In genomic region chr17:82205720-82206508, GRCh38 we compare ENCODE assay signal across 8 cellular contexts. TPM values are rescaled to one million over a fixed set of nuclear protein-coding genes. Genes with fewer than 3 reads are reported as not detected.
DNase-seq lines count a peak whose midpoint lies in the region; ATAC-seq, FAIRE-seq and TF ChIP-seq lines count a peak whose summit lies in the region.

No MANE protein-coding gene starts in this region.

- peak overlapping the region in 7 of 12 donors; percentile 11 to 41 (median 17) for H3K4me3 ChIP-seq in heart left ventricle

- TF ChIP-seq POLR2A in H54 (IDR thresholded peaks at IDR 0.05; ENCODE audit: low read depth, low read length) (0 out of 2 replicates have a peak, but pooled peaks have one; percentile 41), heart left ventricle (IDR thresholded peaks at IDR 0.05) (no peak)

- no peaks in the 10 kb centered on the region for H3K9me3 Mint-ChIP-seq in progenitor cell of endocrine pancreas (ENCODE audit: low read depth)

- H3K9me3 ChIP-seq in heart left ventricle: no peaks in the 10 kb centered on the region

- peaks cover 4% of the 10 kb centered on the region for H3K4me1 Mint-ChIP-seq in progenitor cell of endocrine pancreas (ENCODE audit: low read depth)

- 14 to 16% (median 16%) methylated on average over 21 of the region's 21 CpGs for WGBS in adipose tissue, 3 donors
- 17 to 21% (median 18%) methylated on average over 21 of the region's 21 CpGs for WGBS in heart left ventricle, 4 donors

- peak overlapping the region; percentile 71 for H3K27ac Mint-ChIP-seq in progenitor cell of endocrine pancreas

- H3K4me3 Mint-ChIP-seq in progenitor cell of endocrine pancreas (ENCODE audit: low read depth): no peak overlapping the region

- FAIRE-seq in H54 (lab: Jason Lieb, UNC): no peak

- H3K27me3 ChIP-seq in heart left ventricle: no peaks in the 10 kb centered on the region

- peaks cover 0 to 4% (median 0%) of the 10 kb centered on the region in 9 donors for H3K36me3 ChIP-seq in heart left ventricle

- H3K36me3 Mint-ChIP-seq in progenitor cell of endocrine pancreas (ENCODE audit: insufficient read depth): no peaks in the 10 kb centered on the region

- intact Hi-C loops in heart left ventricle (cut with DNase I): loop anchor here (1.0 to 10.0 kb wide), 7 partner anchors 23 to 219 kb away; partner anchors contain the start of gene SLC16A3 (in 1 of the 10)

- H3K27ac ChIP-seq in adipose tissue (ENCODE audit: low read depth, low read length): peak overlapping the region; percentile 15
- H3K27ac ChIP-seq in heart left ventricle: peak overlapping the region in 11 of 12 donors; percentile 15 to 86 (median 48)

- H3K4me1 ChIP-seq in heart left ventricle: peaks cover 0 to 19% (median 8%) of the 10 kb centered on the region in 12 donors

- H3K27me3 Mint-ChIP-seq in progenitor cell of endocrine pancreas: no peaks in the 10 kb centered on the region

- peak; percentile 57 to 87 (median 86) for ATAC-seq in heart left ventricle
- no peak for ATAC-seq in GM18517 (IDR thresholded peaks at IDR 0.05; ENCODE audit: unreplicated experiment)

- DNase-seq in COLO668 (lab: John Stamatoyannopoulos, UW; ENCODE audit: unreplicated experiment) (peak; percentile 81), H54 (ENCODE audit: insufficient read length, low spot score) (peak; percentile 81), NCI-H1436 treated with DMSO at 0.1 percent for 48 hours (lab: John Stamatoyannopoulos, UW) (peak; percentile 55), SW480 (ENCODE audit: low spot score) (peak; percentile 92), heart left ventricle (peak; percentile 81 to 91 (median 84)), progenitor cell of endocrine pancreas (ENCODE audit: low spot score, unreplicated experiment) (peak; percentile 60)

- TF ChIP-seq CTCF in heart left ventricle (IDR thresholded peaks at IDR 0.05): peak; percentile 79 to 95 (median 92)
- peak; percentile 87 for TF ChIP-seq CTCF in progenitor cell of endocrine pancreas (IDR thresholded peaks at IDR 0.05; ENCODE audit: unreplicated experiment)

RNA-seq across cellular contexts. Expression of gene CCDC57, which starts 6.7 kb away (rescaled TPM):
- polyA plus RNA-seq in adipose tissue: 10 to 100 TPM; 22.7 to 23.7 (median 22.9) TPM
- 10 to 100 TPM in 5 of 9 donors, 1 to 10 TPM in 4; 4.3 to 17.6 (median 10.7) TPM for total RNA-seq in heart left ventricle
- polyA plus RNA-seq in heart left ventricle: 1 to 10 TPM; 8.7 to 9.5 TPM
- 79.0 and 79.3 TPM in 2 replicates for total RNA-seq in progenitor cell of endocrine pancreas

RNA-seq across cellular contexts. Expression of gene SLC16A3, which starts 22.9 kb away (rescaled TPM):
- 10 to 100 TPM in 2 of 3 donors, 1 to 10 TPM in 1; 6.5 to 36.7 (median 16.5) TPM for polyA plus RNA-seq in adipose tissue
- 10 to 100 TPM in 5 of 9 donors, 1 to 10 TPM in 4; 6.5 to 56.0 (median 12.9) TPM for total RNA-seq in heart left ventricle
- polyA plus RNA-seq in heart left ventricle: 10 to 100 TPM in 1 of 2 donors, 1 to 10 TPM in 1; 8.3 to 33.9 TPM
- 5.4 and 5.9 TPM in 2 replicates for total RNA-seq in progenitor cell of endocrine pancreas
